In the genomic region with DNA sequence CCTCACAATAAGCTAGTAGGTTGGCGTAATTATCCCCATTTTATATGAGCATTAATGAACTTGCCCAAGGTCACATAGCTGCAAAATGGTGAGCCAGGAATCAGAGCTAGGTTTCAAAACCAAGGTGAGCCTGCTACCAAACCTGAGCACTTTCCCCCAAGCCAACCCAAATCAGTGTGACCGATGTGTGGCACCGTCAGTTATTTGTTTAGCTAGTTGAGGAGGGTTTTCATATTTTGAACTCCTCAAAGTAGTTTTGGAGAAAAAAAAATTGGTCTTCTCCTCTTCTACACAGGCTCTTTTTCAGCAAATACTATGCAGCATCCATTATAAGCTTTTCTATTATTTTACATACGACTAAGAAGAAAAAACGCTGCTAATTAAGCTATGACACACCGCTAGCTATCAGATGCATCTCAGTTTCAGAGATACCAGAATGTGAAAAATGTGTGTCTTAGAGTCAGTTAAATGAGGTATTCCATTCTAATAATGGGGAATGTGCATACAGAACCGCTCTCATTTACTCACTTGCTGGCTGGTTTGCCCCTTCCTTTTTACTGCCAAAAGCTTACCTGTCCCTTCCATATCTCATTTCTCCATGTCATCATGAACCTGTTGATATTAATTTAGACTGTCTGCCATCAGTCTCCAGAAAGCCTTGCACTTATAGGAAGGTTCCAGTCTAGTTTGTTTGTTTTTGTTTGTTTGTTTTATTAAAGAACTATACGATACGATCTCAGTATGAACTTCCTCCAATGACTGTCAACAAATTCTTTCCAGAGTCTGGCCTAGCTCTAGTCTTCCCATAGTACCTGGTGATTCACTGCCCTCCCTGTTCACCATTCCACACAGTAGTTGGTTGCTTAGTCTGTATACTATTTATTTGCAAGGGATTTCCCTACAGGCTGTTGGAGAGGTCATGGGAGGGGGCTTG, we compare ENCODE assay signal across 24 cellular contexts. TPM values are rescaled to one million over a fixed set of nuclear protein-coding genes. Genes with fewer than 3 reads are reported as not detected.
"Had no signal": no experiment of that assay in that cellular context is flagged by ENCODE, and none has a peak within 500 bp of the region (broad histone marks: within the 10 kb centered on the region; RNA-seq: fewer than 3 reads in every experiment).

No MANE protein-coding gene starts in this region.

- H3K4me3 Mint-ChIP-seq: stimulated activated memory B cell treated with anti-CD40 and anti-IgM and Interleukin-4, amounts not matched to agents 10 μg/mL and 1 μg/mL and 100 μg/mL, for 72 hours had no signal

- DNase-seq: activated naive CD4-positive, alpha-beta T cell; activated T-cell treated with anti-CD3 and anti-CD28 coated beads, Interleukin-2, amount 50 U/mL, for 1 hour; effector memory CD4-positive, alpha-beta T cell; foreskin melanocyte; hippocampal formation; pancreas; right cardiac atrium; stimulated activated CD4-positive, alpha-beta T cell treated with anti-CD3 and anti-CD28 coated beads, Interleukin-2, amount 100 ng/mL, for 24 hours; stomach; T-cell had no signal

- H3K9me3 ChIP-seq: adrenal gland, ascending aorta, neutrophil, pancreas had no signal

- ATAC-seq: pancreas; right cardiac atrium; stimulated activated memory B cell treated with anti-CD40 and anti-IgM and Interleukin-4, amounts not matched to agents 10 μg/mL and 1 μg/mL and 100 μg/mL, for 72 hours; T-cell had no signal

- H3K27ac Mint-ChIP-seq: activated naive CD8-positive, alpha-beta T cell; memory B cell; nephron; stimulated activated memory B cell treated with anti-CD40 and anti-IgM and Interleukin-4, amounts not matched to agents 10 μg/mL and 1 μg/mL and 100 μg/mL, for 72 hours; T-cell; type B pancreatic cell; WTC11 had no signal

- H3K9me3 Mint-ChIP-seq: central memory CD8-positive, alpha-beta T cell; nephron; T-cell; type B pancreatic cell; WTC11 had no signal

- H3K27ac ChIP-seq: adrenal gland, ascending aorta, neutrophil, pancreas, stomach had no signal

- H3K36me3 Mint-ChIP-seq: activated naive CD8-positive, alpha-beta T cell; T-cell; type B pancreatic cell; WTC11 had no signal

RNA-seq across cellular contexts. Expression of a gene that starts 2.2 kb away (rescaled TPM):
- total RNA-seq: ascending aorta, dermis microvascular lymphatic vessel endothelial cell, liver, pancreas, pulmonary artery endothelial cell, right cardiac atrium, T-cell, temporal lobe, WTC11 had no signal

RNA-seq across cellular contexts. Expression of a gene that starts 50.3 kb away (rescaled TPM):
- total RNA-seq: dermis microvascular lymphatic vessel endothelial cell, pulmonary artery endothelial cell had no signal
